22 cellular contexts compared by ENCODE assay signal in genomic region chrX:53630261-53630660, GRCh38. TPM values are rescaled to one million over a fixed set of nuclear protein-coding genes. Genes with fewer than 3 reads are reported as not detected.
DNase-seq lines count a peak whose midpoint lies in the region; ATAC-seq, FAIRE-seq and TF ChIP-seq lines count a peak whose summit lies in the region.
"Had no signal": no experiment of that assay in that cellular context is flagged by ENCODE, and none has a peak within 500 bp of the region (broad histone marks: within the 10 kb centered on the region; RNA-seq: fewer than 3 reads in every experiment).

No MANE protein-coding gene starts in this region.

- FAIRE-seq in HepG2 (lab: Jason Lieb, UNC) = no peak
- FAIRE-seq: GM12878, HTR-8/SVneo had no signal

- BruUV-seq in HepG2 (replicated peaks; lab: Mats Ljungman, UMichigan) (no TSS peak), IMR-90 (replicated peaks; lab: Mats Ljungman, UMichigan) (no TSS peak)

- no peak for TF ChIP-seq RAD21 in liver (IDR thresholded peaks at IDR 0.05)
- no peak for TF ChIP-seq RAD21 in HepG2 (CRISPR knock-in tag; IDR thresholded peaks at IDR 0.05)
- TF ChIP-seq RAD21 in IMR-90 (IDR thresholded peaks at IDR 0.05; ENCODE audit: low read length) = no peak

- H4K5ac ChIP-seq in IMR-90 (ENCODE audit: low read depth, low read length) = no peak overlapping the region

- H3K18ac ChIP-seq in IMR-90 (ENCODE audit: low read depth, low read length) = no peak overlapping the region

- no peak overlapping the region for H2BK20ac ChIP-seq in IMR-90 (ENCODE audit: low read depth, low read length)

- 47% methylated on average over 4 of the region's 4 CpGs for WGBS in liver
- 79% methylated on average over 4 of the region's 4 CpGs for WGBS in HepG2 (ENCODE audit: low lambda C conversion rate)
- WGBS in IMR-90 (ENCODE audit: extremely low coverage in 2 of 2, insufficient read length in 1 of 2), 2 experiments = no CpG with 5 or more reads among the region's 4 CpGs
- 21% methylated on average over 4 of the region's 4 CpGs for WGBS in right lobe of liver (ENCODE audit: insufficient coverage, low coverage, low lambda C conversion rate, missing lambda C conversion rate)

- H3K4me1 ChIP-seq in liver (ENCODE audit: control insufficient read depth in 4 of 4, insufficient read depth in 4 of 4, low read length in 3 of 4) = no peaks in the 10 kb centered on the region
- no peaks in the 10 kb centered on the region for H3K4me1 ChIP-seq in HepG2 (ENCODE audit: insufficient read depth, low read length)
- H3K4me1 ChIP-seq in IMR-90 (ENCODE audit: control insufficient read depth, insufficient read depth, low read length) = peaks cover 10% of the 10 kb centered on the region
- no peaks in the 10 kb centered on the region for H3K4me1 ChIP-seq in right lobe of liver
- H3K4me1 ChIP-seq: BE2C had no signal

- no peak overlapping the region for H4K8ac ChIP-seq in IMR-90 (ENCODE audit: low read depth in 2 of 2, low read length in 2 of 2)

- ATAC-seq in HepG2 (no peak), IMR-90 (ENCODE audit: low read depth) (no peak), right lobe of liver (peak; percentile 29 to 67 (median 62)), GM19463 (IDR thresholded peaks at IDR 0.05; ENCODE audit: unreplicated experiment) (no peak)
- ATAC-seq: GM12878 had no signal

- TF ChIP-seq POLR2A in HepG2 (IDR thresholded peaks at IDR 0.05; ENCODE audit: insufficient read depth in 1 of 2, low read depth in 2 of 2, low read length in 2 of 2) (no peak), IMR-90 (IDR thresholded peaks at IDR 0.05; ENCODE audit: low read depth, low read length) (no peak), right lobe of liver (IDR thresholded peaks at IDR 0.05) (no peak)

- H2AFZ ChIP-seq in HepG2 (ENCODE audit: low read length) (no peak overlapping the region), IMR-90 (replicated peaks; ENCODE audit: low read length, poor library complexity) (no peak overlapping the region)
- H2AFZ ChIP-seq: PC-9 had no signal

- TF ChIP-seq EP300 in HepG2 (IDR thresholded peaks at IDR 0.05; ENCODE audit: low read depth in 2 of 2, low read length in 2 of 2) (no peak), HepG2 (CRISPR knock-in tag; IDR thresholded peaks at IDR 0.05; ENCODE audit: borderline replicate concordance) (no peak)

- 0 out of 2 replicates have a peak, but pooled peaks cover 2% of the 10 kb centered on the region for H3K9me1 ChIP-seq in IMR-90 (ENCODE audit: insufficient read depth, low read length)

- no peak overlapping the region for H2AK9ac ChIP-seq in IMR-90 (replicated peaks; ENCODE audit: low read depth, low read length, poor library complexity)

- H3K14ac ChIP-seq in IMR-90 (replicated peaks; ENCODE audit: low read depth, low read length) = no peak overlapping the region

- dilution Hi-C loops in IMR-90 (cut with HindIII; ENCODE audit: low sequenced_read_pairs, unreplicated experiment) = no loop called here

- intact Hi-C loops in HepG2 (cut with micrococcal nuclease; ENCODE audit: unreplicated experiment) = no loop called here
- intact Hi-C loops in IMR-90 (cut with micrococcal nuclease) = loop anchor here (5.0 kb wide), 1 partner anchor 33 kb away; no protein-coding TSS in a partner anchor
- intact Hi-C loops in right lobe of liver (cut with DNase I) = no loop called here

- in situ Hi-C loops in HepG2 (cut with HindIII; ENCODE audit: extremely low pct_ligation_motif_present, low pct_unique_long_range_greater_than_20kb) (no loop called here), IMR-90 (cut with MboI; ENCODE audit: low sequenced_read_pairs) (no loop called here)

- no peak overlapping the region for H3K4me2 ChIP-seq in HepG2 (ENCODE audit: low read depth, low read length)
- H3K4me2 ChIP-seq in IMR-90 (ENCODE audit: low read depth, low read length) = no peak overlapping the region
- H3K4me2 ChIP-seq: PC-9 had no signal

- H3K4ac ChIP-seq in IMR-90 (ENCODE audit: low read depth, low read length) = no peak overlapping the region

- H3K27ac ChIP-seq in liver (ENCODE audit: low read depth in 1 of 2, low read length in 2 of 2) (no peak overlapping the region), HepG2 (ENCODE audit: extremely low read length, insufficient read depth, low read length) (no peak overlapping the region), IMR-90 (ENCODE audit: insufficient read depth, low read length) (no peak overlapping the region), right lobe of liver (no peak overlapping the region)
- H3K27ac ChIP-seq: PC-9 had no signal

- no peak overlapping the region for H3K23ac ChIP-seq in IMR-90 (ENCODE audit: low read depth, low read length)

- no peaks in the 10 kb centered on the region; the same call in 1 of the 2 replicates for H4K20me1 ChIP-seq in HepG2 (ENCODE audit: insufficient read depth, low read length)
- H4K20me1 ChIP-seq in IMR-90 (ENCODE audit: insufficient read depth, low read length) = peaks cover 10% of the 10 kb centered on the region; the same call in 1 of the 2 replicates

- POLR2A ChIA-PET in HepG2 (lab: Yijun Ruan, JAX) = no interaction called here
- POLR2A ChIA-PET in IMR-90 (lab: Charles Lee; ENCODE audit: unreplicated experiment) = no interaction called here

- H3K56ac ChIP-seq in IMR-90 (ENCODE audit: extremely low read depth, insufficient read depth, low read length) = no peak overlapping the region

- no peaks in the 10 kb centered on the region for H3K27me3 ChIP-seq in liver (ENCODE audit: control insufficient read depth in 4 of 4, insufficient read depth in 4 of 4, low read length in 3 of 4)
- H3K27me3 ChIP-seq in HepG2 (ENCODE audit: control insufficient read depth in 1 of 2, insufficient read depth in 2 of 2, low read length in 2 of 2) = no peaks in the 10 kb centered on the region
- peaks cover 3% of the 10 kb centered on the region for H3K27me3 ChIP-seq in IMR-90 (ENCODE audit: control insufficient read depth, insufficient read depth, low read length)
- no peaks in the 10 kb centered on the region for H3K27me3 ChIP-seq in right lobe of liver
- H3K27me3 ChIP-seq: BE2C had no signal

- H4K91ac ChIP-seq in IMR-90 (ENCODE audit: insufficient read depth, low read depth, low read length) = no peak overlapping the region

- no peak overlapping the region for H3K4me3 ChIP-seq in liver (ENCODE audit: low read depth in 1 of 3, low read length in 3 of 3)
- H3K4me3 ChIP-seq in HepG2 (replicated peaks in 1 of 3; ENCODE audit: insufficient read depth in 1 of 3, low read depth in 2 of 3, low read length in 3 of 3) = no peak overlapping the region
- H3K4me3 ChIP-seq in IMR-90 (ENCODE audit: insufficient read depth, low read depth, low read length) = no peak overlapping the region
- no peak overlapping the region for H3K4me3 ChIP-seq in right lobe of liver
- H3K4me3 ChIP-seq: GM12878, PC-9 had no signal

- CTCF ChIA-PET in HepG2 (lab: Yijun Ruan, JAX; ENCODE audit: low intra/inter-chr PET ratio, low total read pairs) = no interaction called here
- CTCF ChIA-PET in IMR-90 (lab: Yijun Ruan, JAX) = no interaction called here

- no peak overlapping the region for H2BK15ac ChIP-seq in IMR-90 (ENCODE audit: low read depth, low read length)

- H3K9ac ChIP-seq in liver (ENCODE audit: low read depth in 1 of 2, low read length in 2 of 2) (no peak overlapping the region), HepG2 (ENCODE audit: insufficient read depth, low read depth, low read length) (no peak overlapping the region), IMR-90 (ENCODE audit: low read depth, low read length) (no peak overlapping the region)

- H2AK5ac ChIP-seq in IMR-90 (ENCODE audit: low read depth, low read length) = no peak overlapping the region

- no peaks in the 10 kb centered on the region for H3K79me2 ChIP-seq in HepG2 (ENCODE audit: insufficient read depth, low read length)

- peak overlapping the region; percentile 21 for H2BK5ac ChIP-seq in IMR-90 (ENCODE audit: low read depth, low read length, poor library complexity, severe bottlenecking)

- H3K9me3 ChIP-seq in liver (ENCODE audit: control insufficient read depth in 4 of 4, low read length in 3 of 4) = no peaks in the 10 kb centered on the region
- H3K9me3 ChIP-seq in HepG2 (ENCODE audit: low read length) = no peaks in the 10 kb centered on the region
- H3K9me3 ChIP-seq in IMR-90 (ENCODE audit: control insufficient read depth, insufficient read depth, low read length) = no peaks in the 10 kb centered on the region
- H3K9me3 ChIP-seq in right lobe of liver = no peaks in the 10 kb centered on the region
- H3K9me3 ChIP-seq: BE2C had no signal

- TF ChIP-seq CTCF in liver (IDR thresholded peaks at IDR 0.05; ENCODE audit: low read depth, low read length, missing input control) = no peak
- no peak for TF ChIP-seq CTCF in HepG2 (CRISPR knock-in tag; IDR thresholded peaks at IDR 0.05)
- TF ChIP-seq CTCF in IMR-90 (conservative IDR thresholded peaks at IDR 0.05; ENCODE audit: low read depth, low read length) = no peak
- no peak for TF ChIP-seq CTCF in right lobe of liver (IDR thresholded peaks at IDR 0.05)
- TF ChIP-seq CTCF in GM10266 (IDR thresholded peaks at IDR 0.05; ENCODE audit: control insufficient read depth, insufficient read depth, low read depth, missing control alignments) = no peak

- H3K36me3 ChIP-seq in liver (ENCODE audit: control insufficient read depth in 4 of 4, insufficient read depth in 3 of 4, low read depth in 1 of 4, low read length in 3 of 4) (peaks cover 0 to 57% (median 51%) of the 10 kb centered on the region in 4 donors), HepG2 (replicated peaks in 1 of 2; ENCODE audit: control insufficient read depth in 1 of 2, insufficient read depth in 2 of 2, low read length in 2 of 2) (peaks cover 6 to 66% of the 10 kb centered on the region in 2 experiments), IMR-90 (ENCODE audit: control insufficient read depth, insufficient read depth, low read length) (peaks cover 24% of the 10 kb centered on the region), right lobe of liver (peaks cover 0 to 79% (median 5%) of the 10 kb centered on the region in 4 donors)

- DNase-seq in HepG2 (ENCODE audit: low spot score) (no peak), IMR-90 (no peak), right lobe of liver (no peak), GM10266 (ENCODE audit: extremely low spot score) (no peak), foreskin melanocyte (no peak)
- DNase-seq: BE2C, DMS79, GOT3, HCEC 1CT, NCI-H1105, NCI-H146, NCI-H2029, NCI-H2227 treated with DMSO at 0.1 percent for 48 hours, NCI-H510A, NCI-H748 treated with DMSO at 0.1 percent for 48 hours, PC-9, RPMI8226, SHP77 had no signal

- H2BK120ac ChIP-seq in IMR-90 (ENCODE audit: low read depth, low read length) = no peak overlapping the region

- H3K79me1 ChIP-seq in IMR-90 (ENCODE audit: low read depth in 1 of 2, low read length in 2 of 2) = peaks cover 9 to 17% of the 10 kb centered on the region in 2 experiments; a peak in 3 of 4 replicates

RNA-seq across cellular contexts. Expression of gene HUWE1, which starts 56.3 kb away (rescaled TPM):
- total RNA-seq in liver (10 to 100 TPM; 50.8 to 75.8 TPM), HepG2 (2016; rRNA removed; fragmentation: Illumina TruSeq; extraction: Trizol) (68.1 and 96.6 TPM in 2 replicates), IMR-90 (2012; rRNA removed) (52.8 and 57.7 TPM in 2 replicates), right lobe of liver (10 to 100 TPM; 68.0 to 93.5 (median 84.0) TPM)
- polyA plus RNA-seq in liver (10 to 100 TPM; 20.2 to 24.6 TPM), HepG2 (2011; rRNA removed) (54.2 and 63.2 TPM in 2 replicates), IMR-90 (2012; rRNA removed) (47.6 and 49.0 TPM in 2 replicates)
- total RNA-seq in HepG2 (2016; cell fraction: cytosol; rRNA removed; fragmentation: Illumina TruSeq; extraction: Trizol; ENCODE audit: low read depth) = 18.7 and 19.5 TPM in 2 replicates
- total RNA-seq in HepG2 (2016; cell fraction: insoluble cytoplasmic fraction; rRNA removed; fragmentation: Illumina TruSeq; extraction: Trizol) = 63.7 and 85.8 TPM in 2 replicates
- 32.4 and 34.6 TPM in 2 replicates for total RNA-seq in HepG2 (2016; cell fraction: membrane; rRNA removed; fragmentation: Illumina TruSeq; extraction: Trizol)
- total RNA-seq in HepG2 (2016; cell fraction: nucleus; rRNA removed; fragmentation: Illumina TruSeq; extraction: Trizol) = 88.7 and 97.2 TPM in 2 replicates
- polyA plus RNA-seq in HepG2 (2011; cell fraction: cytosol; rRNA removed) = 32.4 and 38.8 TPM in 2 replicates
- 89.4 and 97.8 TPM in 2 replicates for polyA plus RNA-seq in HepG2 (2011; cell fraction: nucleus; rRNA removed)
- polyA plus RNA-seq in HepG2 (2012) = 59.3 and 61.1 TPM in 2 replicates
- 2.8 and 2.9 TPM in 2 replicates for polyA plus RNA-seq in HepG2 (2016; cell fraction: cytosol; fragmentation: Illumina TruSeq; extraction: Trizol; ENCODE audit: low read depth)
- 49.2 and 61.3 TPM in 2 replicates for polyA plus RNA-seq in HepG2 (2016; cell fraction: insoluble cytoplasmic fraction; fragmentation: Illumina TruSeq; extraction: Trizol; ENCODE audit: low read depth)
- 7.0 and 9.0 TPM in 2 replicates for polyA plus RNA-seq in HepG2 (2016; cell fraction: membrane; fragmentation: Illumina TruSeq; extraction: Trizol; ENCODE audit: low read depth)
- 115 and 144 TPM in 2 replicates for polyA plus RNA-seq in HepG2 (2016; cell fraction: nucleus; fragmentation: Illumina TruSeq; extraction: Trizol; ENCODE audit: insufficient read depth, low read depth)
- polyA minus RNA-seq in HepG2 (2011; rRNA and poly(A)+ RNA removed; ENCODE audit: low replicate concordance) = 297 and 529 TPM in 2 replicates
- polyA minus RNA-seq in HepG2 (2011; cell fraction: cytosol; rRNA and poly(A)+ RNA removed) = 117 and 122 TPM in 2 replicates
- 138 and 173 TPM in 2 replicates for polyA minus RNA-seq in HepG2 (2011; cell fraction: nucleus; rRNA and poly(A)+ RNA removed)
- polyA plus RNA-seq in IMR-90 (2012; cell fraction: cytosol; rRNA removed) = 23.6 and 32.5 TPM in 2 replicates
- polyA plus RNA-seq in IMR-90 (2012; cell fraction: nucleus; rRNA removed; ENCODE audit: low replicate concordance) = 78.3 and 128 TPM in 2 replicates

Comparison
In these comparisons a context has a peak if more than half of its experiments do, and no peak if none do; other contexts are left out.
1. ATAC-seq: peak in right lobe of liver (4 of 4); none in HepG2 (single experiment), IMR-90 (single experiment) and GM19463 (single experiment).